6 cellular contexts compared by ENCODE assay signal in the genomic region with DNA sequence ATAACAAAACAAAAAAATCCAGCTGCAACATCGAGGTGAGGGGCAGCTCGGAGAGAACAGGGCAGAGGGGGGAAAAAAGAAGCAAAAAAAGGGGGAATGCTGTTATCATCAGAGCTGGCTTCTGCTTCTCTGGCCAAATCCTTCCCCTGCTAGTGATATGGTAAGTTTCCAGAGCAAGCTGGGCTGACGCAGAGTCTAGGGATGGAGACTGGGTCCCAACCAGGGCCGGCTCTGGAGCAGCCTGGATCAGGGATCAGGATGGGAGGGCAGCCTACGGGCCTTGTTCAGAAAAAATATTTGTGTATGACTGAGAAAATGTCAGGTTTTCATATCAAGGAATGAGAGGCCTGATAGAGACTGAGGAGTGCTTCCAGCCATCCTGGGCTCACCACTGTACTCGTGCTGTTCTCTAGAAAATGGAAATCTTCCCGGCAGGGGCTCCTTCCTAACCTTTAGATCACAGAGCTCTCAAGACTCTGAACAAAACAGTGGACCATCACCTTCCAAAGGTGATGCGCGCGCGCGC. TPM values are rescaled to one million over a fixed set of nuclear protein-coding genes. Genes with fewer than 3 reads are reported as not detected.
DNase-seq lines count a peak whose midpoint lies in the region; ATAC-seq and TF ChIP-seq lines count a peak whose summit lies in the region.

No MANE protein-coding gene starts in this region.

- no peak overlapping the region for H2AFZ ChIP-seq in hepatocyte

- POLR2A ChIA-PET in activated CD8-positive, alpha-beta T cell treated with anti-CD3 and anti-CD28 coated beads, Interleukin-2, amount 10 ng/mL, durations not matched to agents 7 days and 5 days (lab: Charles Lee) = no interaction called here
- POLR2A ChIA-PET in activated CD8-positive, alpha-beta T cell treated with anti-CD3 and anti-CD28 coated beads for 36 hours (lab: Charles Lee) = no interaction called here

- DNase-seq in activated CD8-positive, alpha-beta T cell treated with anti-CD3 and anti-CD28 coated beads, Interleukin-2, amount 10 ng/mL, durations not matched to agents 7 days and 5 days = no peak
- no peak for DNase-seq in activated CD8-positive, alpha-beta T cell treated with anti-CD3 and anti-CD28 coated beads for 36 hours
- DNase-seq in hepatocyte (ENCODE audit: low spot score) (no peak), thyroid gland (no peak), NCI-H187 (lab: John Stamatoyannopoulos, UW) (no peak)
- no peak for DNase-seq in activated CD8-positive, alpha-beta memory T cell treated with anti-CD3 and anti-CD28 coated beads, Interleukin-2, amount 50 U/mL, for 48 hours

- TF ChIP-seq POLR2A in thyroid gland (IDR thresholded peaks at IDR 0.05) = no peak

- WGBS in hepatocyte (ENCODE audit: low lambda C conversion rate, missing lambda C conversion rate) = 78% methylated on average over 12 of the region's 12 CpGs
- WGBS in thyroid gland, 2 donors = 77 to 78% methylated on average over 12 of the region's 12 CpGs

- peaks cover 61% of the 10 kb centered on the region for H3K4me1 ChIP-seq in hepatocyte (ENCODE audit: insufficient read depth)
- H3K4me1 ChIP-seq in thyroid gland = peaks cover 13 to 82% of the 10 kb centered on the region in 2 donors

- CTCF ChIA-PET in activated CD8-positive, alpha-beta T cell treated with anti-CD3 and anti-CD28 coated beads, Interleukin-2, amount 10 ng/mL, durations not matched to agents 7 days and 5 days (lab: Charles Lee) = interaction anchor here (0.8 kb wide), 1 partner anchor 19 kb away, joined by 3 read pairs; no protein-coding TSS in a partner anchor
- CTCF ChIA-PET in activated CD8-positive, alpha-beta T cell treated with anti-CD3 and anti-CD28 coated beads for 36 hours (lab: Charles Lee) = interaction anchor here (1.0 to 2.9 kb wide), 3 partner anchors 19 to 52 kb away, joined by 4 to 17 read pairs (median 4); no protein-coding TSS in a partner anchor

- H3K4me2 ChIP-seq in hepatocyte = peak overlapping the region; percentile 100

- no peaks in the 10 kb centered on the region for H3K9me3 Mint-ChIP-seq in activated CD8-positive, alpha-beta T cell treated with anti-CD3 and anti-CD28 coated beads, Interleukin-2, amount 10 ng/mL, durations not matched to agents 7 days and 5 days (ENCODE audit: insufficient read depth)
- no peaks in the 10 kb centered on the region for H3K9me3 Mint-ChIP-seq in activated CD8-positive, alpha-beta T cell treated with anti-CD3 and anti-CD28 coated beads for 36 hours

- no peaks in the 10 kb centered on the region for H3K36me3 ChIP-seq in hepatocyte (replicated peaks; ENCODE audit: insufficient read depth, low read depth)
- H3K36me3 ChIP-seq in thyroid gland = no peaks in the 10 kb centered on the region

- no peaks in the 10 kb centered on the region for H3K79me2 ChIP-seq in hepatocyte

- H3K27ac ChIP-seq in hepatocyte = no peak overlapping the region
- H3K27ac ChIP-seq in thyroid gland = peak overlapping the region; percentile 67 to 83 (median 82)

- H3K4me3 Mint-ChIP-seq in activated CD8-positive, alpha-beta T cell treated with anti-CD3 and anti-CD28 coated beads, Interleukin-2, amount 10 ng/mL, durations not matched to agents 7 days and 5 days = peak overlapping the region; percentile 19
- no peak overlapping the region for H3K4me3 Mint-ChIP-seq in activated CD8-positive, alpha-beta T cell treated with anti-CD3 and anti-CD28 coated beads for 36 hours

- H3K36me3 Mint-ChIP-seq in activated CD8-positive, alpha-beta T cell treated with anti-CD3 and anti-CD28 coated beads, Interleukin-2, amount 10 ng/mL, durations not matched to agents 7 days and 5 days (ENCODE audit: low read depth) = no peaks in the 10 kb centered on the region
- H3K36me3 Mint-ChIP-seq in activated CD8-positive, alpha-beta T cell treated with anti-CD3 and anti-CD28 coated beads for 36 hours (ENCODE audit: low read depth) = no peaks in the 10 kb centered on the region

- H3K27ac Mint-ChIP-seq in activated CD8-positive, alpha-beta T cell treated with anti-CD3 and anti-CD28 coated beads, Interleukin-2, amount 10 ng/mL, durations not matched to agents 7 days and 5 days = peak overlapping the region; percentile 41
- H3K27ac Mint-ChIP-seq in activated CD8-positive, alpha-beta T cell treated with anti-CD3 and anti-CD28 coated beads for 36 hours = no peak overlapping the region

- H3K27me3 Mint-ChIP-seq in activated CD8-positive, alpha-beta T cell treated with anti-CD3 and anti-CD28 coated beads, Interleukin-2, amount 10 ng/mL, durations not matched to agents 7 days and 5 days (ENCODE audit: low read depth) = peaks cover 38% of the 10 kb centered on the region
- H3K27me3 Mint-ChIP-seq in activated CD8-positive, alpha-beta T cell treated with anti-CD3 and anti-CD28 coated beads for 36 hours = peaks cover 12% of the 10 kb centered on the region

- H3K27me3 ChIP-seq in hepatocyte = no peaks in the 10 kb centered on the region
- no peaks in the 10 kb centered on the region for H3K27me3 ChIP-seq in thyroid gland

- H3K4me1 Mint-ChIP-seq in activated CD8-positive, alpha-beta T cell treated with anti-CD3 and anti-CD28 coated beads, Interleukin-2, amount 10 ng/mL, durations not matched to agents 7 days and 5 days (ENCODE audit: low read depth) = peaks cover 12% of the 10 kb centered on the region
- peaks cover 6% of the 10 kb centered on the region for H3K4me1 Mint-ChIP-seq in activated CD8-positive, alpha-beta T cell treated with anti-CD3 and anti-CD28 coated beads for 36 hours (ENCODE audit: low read depth)

- no peaks in the 10 kb centered on the region for H3K9me3 ChIP-seq in hepatocyte (ENCODE audit: low read depth)
- no peaks in the 10 kb centered on the region for H3K9me3 ChIP-seq in thyroid gland

- H3K9me2 ChIP-seq in hepatocyte (replicated peaks; ENCODE audit: insufficient read depth) = no peaks in the 10 kb centered on the region

- no peak for TF ChIP-seq CTCF in activated CD8-positive, alpha-beta T cell treated with anti-CD3 and anti-CD28 coated beads for 36 hours (IDR thresholded peaks at IDR 0.05)
- TF ChIP-seq CTCF in hepatocyte (IDR thresholded peaks at IDR 0.05; ENCODE audit: poor library complexity) (no peak), thyroid gland (IDR thresholded peaks at IDR 0.05) (no peak)

- H3K4me3 ChIP-seq in hepatocyte = no peak overlapping the region
- H3K4me3 ChIP-seq in thyroid gland (replicated peaks in 1 of 3) = peak overlapping the region in 1 of 3 donors; percentile 63

- intact Hi-C loops in activated CD8-positive, alpha-beta T cell treated with anti-CD3 and anti-CD28 coated beads for 36 hours (cut with micrococcal nuclease) = no loop called here
- intact Hi-C loops in thyroid gland (cut with DNase I) = no loop called here

- ATAC-seq in activated CD8-positive, alpha-beta T cell treated with anti-CD3 and anti-CD28 coated beads, Interleukin-2, amount 10 ng/mL, durations not matched to agents 7 days and 5 days = no peak
- ATAC-seq in activated CD8-positive, alpha-beta T cell treated with anti-CD3 and anti-CD28 coated beads for 36 hours = no peak

- H4K20me1 ChIP-seq in hepatocyte (ENCODE audit: insufficient read depth, poor library complexity, severe bottlenecking) = no peaks in the 10 kb centered on the region

RNA-seq across cellular contexts. Expression of a gene that starts 0.7 kb away (rescaled TPM):
- not detected for total RNA-seq in activated CD8-positive, alpha-beta T cell treated with anti-CD3 and anti-CD28 coated beads, Interleukin-2, amount 10 ng/mL, durations not matched to agents 7 days and 5 days
- under 1 TPM; 0.13 to 0.14 TPM for total RNA-seq in activated CD8-positive, alpha-beta T cell treated with anti-CD3 and anti-CD28 coated beads for 36 hours
- total RNA-seq in hepatocyte = 9.5 and 12.8 TPM in 2 replicates
- 13.3 and 14.7 TPM in 2 replicates for polyA plus RNA-seq in hepatocyte
- 100 to 1,000 TPM in 1 of 4 donors, 10 to 100 TPM in 3; 58.8 to 135 (median 73.7) TPM for total RNA-seq in thyroid gland

RNA-seq across cellular contexts. Expression of a gene that starts 13.7 kb away (rescaled TPM):
- 10 to 100 TPM; 74.4 to 78.5 TPM for total RNA-seq in activated CD8-positive, alpha-beta T cell treated with anti-CD3 and anti-CD28 coated beads, Interleukin-2, amount 10 ng/mL, durations not matched to agents 7 days and 5 days
- total RNA-seq in activated CD8-positive, alpha-beta T cell treated with anti-CD3 and anti-CD28 coated beads for 36 hours = 10 to 100 TPM; 41.4 to 48.2 TPM
- total RNA-seq in hepatocyte = 32.8 and 36.1 TPM in 2 replicates
- 33.0 and 34.1 TPM in 2 replicates for polyA plus RNA-seq in hepatocyte
- 10 to 100 TPM; 21.2 to 37.1 (median 27.3) TPM for total RNA-seq in thyroid gland

RNA-seq across cellular contexts. Expression of a gene that starts 43.5 kb away (rescaled TPM):
- total RNA-seq in activated CD8-positive, alpha-beta T cell treated with anti-CD3 and anti-CD28 coated beads, Interleukin-2, amount 10 ng/mL, durations not matched to agents 7 days and 5 days = 100 to 1,000 TPM; 172 to 181 TPM
- total RNA-seq in activated CD8-positive, alpha-beta T cell treated with anti-CD3 and anti-CD28 coated beads for 36 hours = 10 to 100 TPM; 41.4 to 50.8 TPM
- total RNA-seq in hepatocyte (224 and 305 TPM in 2 replicates), thyroid gland (100 to 1,000 TPM; 193 to 443 (median 390) TPM)
- polyA plus RNA-seq in hepatocyte = 787 and 811 TPM in 2 replicates

RNA-seq across cellular contexts. Expression of a gene that starts 51.4 kb away (rescaled TPM):
- 10 to 100 TPM; 38.2 to 41.1 TPM for total RNA-seq in activated CD8-positive, alpha-beta T cell treated with anti-CD3 and anti-CD28 coated beads, Interleukin-2, amount 10 ng/mL, durations not matched to agents 7 days and 5 days
- total RNA-seq in activated CD8-positive, alpha-beta T cell treated with anti-CD3 and anti-CD28 coated beads for 36 hours = 10 to 100 TPM; 41.3 to 41.8 TPM
- 17.5 and 34.0 TPM in 2 replicates for total RNA-seq in hepatocyte
- polyA plus RNA-seq in hepatocyte = 24.4 and 46.2 TPM in 2 replicates
- total RNA-seq in thyroid gland = 10 to 100 TPM; 23.9 to 37.1 (median 31.2) TPM
